Comparison of ENCODE assay signal across 1 cellular context in genomic region chr16:177394-177822, GRCh38.
TF ChIP-seq lines count a peak whose summit lies in the region.

No MANE protein-coding gene starts in this region.

TF ChIP-seq in endothelial cell of umbilical vein, 7 proteins besides CTCF, POLR2A, EP300 and RAD21:
- TF ChIP-seq EZH2 (IDR thresholded peaks at IDR 0.05; ENCODE audit: borderline replicate concordance, low read depth, low read length, severe bottlenecking) (peak; percentile 60), MYC (IDR thresholded peaks at IDR 0.05; ENCODE audit: low read depth, low read length) (no peak)
